8 cellular contexts compared by ENCODE assay signal in the genomic region with DNA sequence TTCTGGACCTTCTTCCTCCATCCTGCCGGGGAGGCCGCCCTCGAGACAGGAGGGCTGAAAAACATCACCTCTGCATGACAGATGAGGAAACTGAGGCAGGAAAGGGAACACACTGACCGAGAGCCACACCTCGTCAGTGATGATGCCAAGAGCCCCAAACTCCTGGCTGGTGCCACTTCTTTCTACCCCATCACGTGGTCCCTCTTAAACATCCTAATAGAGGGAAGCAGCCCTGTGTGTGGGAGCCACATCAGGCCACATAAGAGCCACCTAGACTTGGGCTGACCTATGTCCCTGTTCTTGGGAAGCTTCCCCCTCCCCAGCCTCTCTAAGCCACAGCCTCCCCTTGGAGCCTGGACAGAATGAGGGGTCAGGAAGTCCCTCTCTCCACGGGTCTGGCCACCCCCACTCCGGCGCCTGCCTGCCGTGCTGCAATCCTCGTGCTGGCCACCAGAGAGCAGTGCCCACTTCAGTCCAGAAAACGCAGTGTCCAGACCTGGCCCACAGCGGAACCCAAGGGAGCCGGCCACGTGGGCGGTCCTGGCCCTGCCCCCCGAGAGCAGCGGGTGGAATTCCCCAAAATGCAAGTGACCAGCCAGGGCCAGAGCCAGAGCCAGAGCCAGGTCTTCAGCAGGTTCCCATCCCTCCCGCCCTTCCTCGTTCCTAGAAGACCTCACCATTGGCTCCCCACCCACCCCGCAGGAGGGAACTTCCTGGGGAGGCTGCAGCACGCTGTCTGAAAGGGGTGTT. TPM values are rescaled to one million over a fixed set of nuclear protein-coding genes. Genes with fewer than 3 reads are reported as not detected.
DNase-seq lines count a peak whose midpoint lies in the region; ATAC-seq and TF ChIP-seq lines count a peak whose summit lies in the region.

No MANE protein-coding gene starts in this region.

- no peaks in the 10 kb centered on the region for H3K27me3 ChIP-seq in BJ (ENCODE audit: control insufficient read depth, insufficient read depth, low read length)
- no peaks in the 10 kb centered on the region for H3K27me3 ChIP-seq in breast epithelium

- POLR2A ChIA-PET in BJ (lab: Charles Lee) = no interaction called here

- DNase-seq in BJ (ENCODE audit: low read depth) = peak; percentile 12
- DNase-seq in HuH-7 (ENCODE audit: low spot score) = peak; percentile 90
- DNase-seq in UCSD-AML1 (lab: John Stamatoyannopoulos, UW; ENCODE audit: unreplicated experiment) = peak; percentile 77
- DNase-seq in breast epithelium (ENCODE audit: low spot score in 2 of 2) = peak; percentile 54 to 75
- DNase-seq in inferior parietal cortex (ENCODE audit: extremely low spot score) = peak; percentile 75
- peak; percentile 9 to 27 for DNase-seq in stimulated activated CD4-positive, alpha-beta T cell treated with anti-CD3 and anti-CD28 coated beads, Interleukin-15, amount 100 ng/mL, for 1 hour (ENCODE audit: low read depth in 1 of 2, low spot score in 1 of 2)

- peaks cover 34% of the 10 kb centered on the region for H3K36me3 ChIP-seq in BJ (ENCODE audit: control insufficient read depth, insufficient read depth, low read length)
- H3K36me3 ChIP-seq in breast epithelium = no peaks in the 10 kb centered on the region

- no peaks in the 10 kb centered on the region for H3K4me1 ChIP-seq in breast epithelium

- H3K4me3 ChIP-seq in BJ (ENCODE audit: low read depth, low read length) = no peak overlapping the region
- peak overlapping the region in 1 of 3 donors; percentile 39 for H3K4me3 ChIP-seq in breast epithelium

- ATAC-seq in GM18873 (IDR thresholded peaks at IDR 0.05; ENCODE audit: low FRiP score, unreplicated experiment) (peak; percentile 51), GM21825 (IDR thresholded peaks at IDR 0.05; ENCODE audit: unreplicated experiment) (no peak)

- no peak overlapping the region for H3K27ac ChIP-seq in breast epithelium

- CTCF ChIA-PET in BJ (lab: Yijun Ruan, JAX) = interaction anchor here (0.7 to 15.7 kb wide), 9 partner anchors 9 to 202 kb away, joined by 3 to 221 read pairs (median 3); no protein-coding TSS in a partner anchor

- H3K9me3 ChIP-seq in breast epithelium = no peaks in the 10 kb centered on the region

- intact Hi-C loops in breast epithelium (cut with DNase I; ENCODE audit: low total_unique reads) = no loop called here

- no peak for TF ChIP-seq POLR2A in breast epithelium (IDR thresholded peaks at IDR 0.05)

- TF ChIP-seq CTCF in BJ (IDR thresholded peaks at IDR 0.05; ENCODE audit: insufficient read depth, low read depth, low read length) = peak; percentile 98
- TF ChIP-seq CTCF in breast epithelium (IDR thresholded peaks at IDR 0.05) = peak; percentile 96 to 98 (median 97)

RNA-seq across cellular contexts. Expression of a gene that starts 54.7 kb away (rescaled TPM):
- 0.12 and 0.53 TPM in 2 replicates for polyA plus RNA-seq in BJ (2011; rRNA removed)
- polyA minus RNA-seq in BJ (2011; rRNA and poly(A)+ RNA removed) = 0.19 and 0.46 TPM in 2 replicates
- total RNA-seq in breast epithelium = 1 to 10 TPM in 2 of 3 donors, under 1 TPM in 1; 0.16 to 2.0 (median 1.0) TPM

Comparison
In these comparisons a context has a peak if more than half of its experiments do, and no peak if none do; other contexts are left out.
1. DNase-seq: peak in every context shown above with its lines; median percentile 90 in HuH-7; 77 in UCSD-AML1; 75 in inferior parietal cortex; 64 in breast epithelium; 18 in stimulated activated CD4-positive, alpha-beta T cell treated with anti-CD3 and anti-CD28 coated beads, Interleukin-15, amount 100 ng/mL, for 1 hour; 12 in BJ.